ENCODE assay signal across 1 cellular context in genomic region chr1:52364235-52364839, GRCh38.
TF ChIP-seq lines count a peak whose summit lies in the region.

No MANE protein-coding gene starts in this region.

TF ChIP-seq in H1, 55 proteins besides CTCF, POLR2A, EP300 and RAD21:
- no peak for TF ChIP-seq FOSL1 (IDR thresholded peaks at IDR 0.05; ENCODE audit: insufficient read depth, low read depth, low read length)
- TF ChIP-seq KDM4A (IDR thresholded peaks at IDR 0.05; ENCODE audit: low read depth, low read length, severe bottlenecking) = no peak
- no peak for TF ChIP-seq NANOG (IDR thresholded peaks at IDR 0.05; ENCODE audit: insufficient read depth, low read depth, low read length, poor library complexity, severe bottlenecking)
- TF ChIP-seq CHD1 (IDR thresholded peaks at IDR 0.05; ENCODE audit: low read depth, low read length) = no peak
- TF ChIP-seq CTBP2 (IDR thresholded peaks at IDR 0.05; ENCODE audit: borderline replicate concordance, insufficient read depth, insufficient read length, low read length) = no peak
- TF ChIP-seq EZH2 (IDR thresholded peaks at IDR 0.05; ENCODE audit: low read depth, low read length, severe bottlenecking) = no peak
- no peak for TF ChIP-seq SP4 (IDR thresholded peaks at IDR 0.05; ENCODE audit: low read length)
- no peak for TF ChIP-seq HDAC2 (IDR thresholded peaks at IDR 0.05; ENCODE audit: borderline replicate concordance in 1 of 2, low read depth in 2 of 2, low read length in 2 of 2)
- TF ChIP-seq, protein P1, sequence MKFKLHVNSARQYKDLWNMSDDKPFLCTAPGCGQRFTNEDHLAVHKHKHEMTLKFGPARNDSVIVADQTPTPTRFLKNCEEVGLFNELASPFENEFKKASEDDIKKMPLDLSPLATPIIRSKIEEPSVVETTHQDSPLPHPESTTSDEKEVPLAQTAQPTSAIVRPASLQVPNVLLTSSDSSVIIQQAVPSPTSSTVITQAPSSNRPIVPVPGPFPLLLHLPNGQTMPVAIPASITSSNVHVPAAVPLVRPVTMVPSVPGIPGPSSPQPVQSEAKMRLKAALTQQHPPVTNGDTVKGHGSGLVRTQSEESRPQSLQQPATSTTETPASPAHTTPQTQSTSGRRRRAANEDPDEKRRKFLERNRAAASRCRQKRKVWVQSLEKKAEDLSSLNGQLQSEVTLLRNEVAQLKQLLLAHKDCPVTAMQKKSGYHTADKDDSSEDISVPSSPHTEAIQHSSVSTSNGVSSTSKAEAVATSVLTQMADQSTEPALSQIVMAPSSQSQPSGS (IDR thresholded peaks at IDR 0.05; ENCODE audit: low read length) = no peak
- TF ChIP-seq TBP (IDR thresholded peaks at IDR 0.05; ENCODE audit: low read depth, low read length) = no peak
- no peak for TF ChIP-seq YY1 (IDR thresholded peaks at IDR 0.05; ENCODE audit: low read depth, low read length)
- TF ChIP-seq CHD2 (IDR thresholded peaks at IDR 0.05; ENCODE audit: low read length) = no peak
- TF ChIP-seq BACH1 (IDR thresholded peaks at IDR 0.05; ENCODE audit: low read length) = no peak
- no peak for TF ChIP-seq GABPA (IDR thresholded peaks at IDR 0.05; ENCODE audit: borderline replicate concordance, insufficient read depth, low read length)
TF ChIP-seq in H1: peak in this region for 0.
